ENCODE assay signal across 1 cellular context in genomic region chr11:2567026-2567671, GRCh38.
TF ChIP-seq lines count a peak whose summit lies in the region.

No MANE protein-coding gene starts in this region.

TF ChIP-seq in HepG2, 621 proteins besides CTCF, POLR2A, EP300 and RAD21 (continued from another document and continues in another):
- TF ChIP-seq, protein P1, sequence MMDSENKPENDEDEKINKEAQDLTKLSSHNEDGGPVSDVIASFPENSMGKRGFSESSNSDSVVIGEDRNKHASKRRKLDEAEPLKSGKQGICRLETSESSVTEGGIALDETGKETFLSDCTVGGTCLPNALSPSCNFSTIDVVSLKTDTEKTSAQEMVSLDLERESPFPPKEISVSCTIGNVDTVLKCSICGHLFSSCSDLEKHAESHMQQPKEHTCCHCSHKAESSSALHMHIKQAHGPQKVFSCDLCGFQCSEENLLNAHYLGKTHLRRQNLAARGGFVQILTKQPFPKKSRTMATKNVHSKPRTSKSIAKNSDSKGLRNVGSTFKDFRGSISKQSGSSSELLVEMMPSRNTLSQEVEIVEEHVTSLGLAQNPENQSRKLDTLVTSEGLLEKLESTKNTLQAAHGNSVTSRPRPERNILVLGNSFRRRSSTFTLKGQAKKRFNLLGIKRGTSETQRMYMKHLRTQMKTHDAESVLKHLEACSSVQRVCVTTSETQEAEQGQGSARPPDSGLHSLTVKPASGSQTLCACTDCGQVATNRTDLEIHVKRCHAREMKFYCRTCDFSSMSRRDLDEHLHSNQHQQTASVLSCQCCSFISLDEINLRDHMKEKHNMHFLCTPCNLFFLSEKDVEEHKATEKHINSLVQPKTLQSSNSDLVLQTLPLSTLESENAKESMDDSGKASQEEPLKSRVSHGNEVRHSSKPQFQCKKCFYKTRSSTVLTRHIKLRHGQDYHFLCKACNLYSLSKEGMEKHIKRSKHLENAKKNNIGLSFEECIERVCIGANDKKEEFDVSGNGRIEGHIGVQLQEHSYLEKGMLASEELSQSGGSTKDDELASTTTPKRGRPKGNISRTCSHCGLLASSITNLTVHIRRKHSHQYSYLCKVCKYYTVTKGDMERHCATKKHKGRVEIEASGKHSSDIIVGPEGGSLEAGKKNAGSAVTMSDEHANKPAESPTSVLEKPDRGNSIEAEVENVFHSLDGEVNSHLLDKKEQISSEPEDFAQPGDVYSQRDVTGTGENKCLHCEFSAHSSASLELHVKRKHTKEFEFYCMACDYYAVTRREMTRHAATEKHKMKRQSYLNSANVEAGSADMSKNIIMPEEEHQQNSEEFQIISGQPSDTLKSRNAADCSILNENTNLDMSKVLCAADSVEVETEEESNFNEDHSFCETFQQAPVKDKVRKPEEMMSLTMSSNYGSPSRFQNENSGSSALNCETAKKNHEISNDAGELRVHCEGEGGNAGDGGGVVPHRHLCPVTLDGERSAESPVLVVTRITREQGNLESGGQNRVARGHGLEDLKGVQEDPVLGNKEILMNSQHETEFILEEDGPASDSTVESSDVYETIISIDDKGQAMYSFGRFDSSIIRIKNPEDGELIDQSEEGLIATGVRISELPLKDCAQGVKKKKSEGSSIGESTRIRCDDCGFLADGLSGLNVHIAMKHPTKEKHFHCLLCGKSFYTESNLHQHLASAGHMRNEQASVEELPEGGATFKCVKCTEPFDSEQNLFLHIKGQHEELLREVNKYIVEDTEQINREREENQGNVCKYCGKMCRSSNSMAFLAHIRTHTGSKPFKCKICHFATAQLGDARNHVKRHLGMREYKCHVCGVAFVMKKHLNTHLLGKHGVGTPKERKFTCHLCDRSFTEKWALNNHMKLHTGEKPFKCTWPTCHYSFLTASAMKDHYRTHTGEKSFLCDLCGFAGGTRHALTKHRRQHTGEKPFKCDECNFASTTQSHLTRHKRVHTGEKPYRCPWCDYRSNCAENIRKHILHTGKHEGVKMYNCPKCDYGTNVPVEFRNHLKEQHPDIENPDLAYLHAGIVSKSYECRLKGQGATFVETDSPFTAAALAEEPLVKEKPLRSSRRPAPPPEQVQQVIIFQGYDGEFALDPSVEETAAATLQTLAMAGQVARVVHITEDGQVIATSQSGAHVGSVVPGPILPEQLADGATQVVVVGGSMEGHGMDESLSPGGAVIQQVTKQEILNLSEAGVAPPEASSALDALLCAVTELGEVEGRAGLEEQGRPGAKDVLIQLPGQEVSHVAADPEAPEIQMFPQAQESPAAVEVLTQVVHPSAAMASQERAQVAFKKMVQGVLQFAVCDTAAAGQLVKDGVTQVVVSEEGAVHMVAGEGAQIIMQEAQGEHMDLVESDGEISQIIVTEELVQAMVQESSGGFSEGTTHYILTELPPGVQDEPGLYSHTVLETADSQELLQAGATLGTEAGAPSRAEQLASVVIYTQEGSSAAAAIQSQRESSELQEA (CRISPR knock-in tag; IDR thresholded peaks at IDR 0.05; ENCODE audit: not compliant biosample characterization) = no peak
- TF ChIP-seq, protein P2, sequence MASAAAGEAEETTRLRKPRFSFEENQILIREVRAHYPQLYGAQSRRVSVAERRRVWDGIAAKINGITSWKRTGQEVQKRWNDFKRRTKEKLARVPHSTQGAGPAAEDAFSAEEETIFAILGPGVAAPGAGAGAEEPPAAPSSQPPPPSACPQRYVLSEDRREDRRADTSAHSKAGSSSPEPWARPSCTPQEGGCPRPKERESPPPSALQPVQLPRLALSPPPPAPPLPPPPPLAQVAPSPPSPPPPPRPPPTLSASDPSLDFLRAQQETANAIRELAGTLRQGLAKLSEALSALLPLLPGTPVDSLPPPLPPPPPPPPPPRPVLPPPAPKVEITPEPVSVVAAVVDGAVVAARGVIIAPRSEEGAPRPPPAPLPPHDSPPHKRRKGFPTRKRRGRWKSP (CRISPR knock-in tag; IDR thresholded peaks at IDR 0.05) = no peak
- TF ChIP-seq THAP9 (CRISPR knock-in tag; IDR thresholded peaks at IDR 0.05; ENCODE audit: borderline replicate concordance) (no peak), ZNF768 (CRISPR knock-in tag; IDR thresholded peaks at IDR 0.05) (peak; percentile 54; the same call in 1 of the 2 replicates), ZBTB34 (CRISPR knock-in tag; IDR thresholded peaks at IDR 0.05) (no peak), ZNF282 (IDR thresholded peaks at IDR 0.05; ENCODE audit: partially characterized antibody) (no peak), NFKBIZ (CRISPR knock-in tag; IDR thresholded peaks at IDR 0.05) (no peak), CHCHD3 (CRISPR knock-in tag; IDR thresholded peaks at IDR 0.05) (no peak), CCAR2 (optimal IDR thresholded peaks at IDR 0.05; ENCODE audit: low read depth, low read length) (no peak), ZSCAN20 (CRISPR knock-in tag; IDR thresholded peaks at IDR 0.05; ENCODE audit: borderline replicate concordance) (no peak), ZNF207 (IDR thresholded peaks at IDR 0.05; ENCODE audit: borderline replicate concordance) (no peak), YEATS4 (CRISPR knock-in tag; IDR thresholded peaks at IDR 0.05; ENCODE audit: borderline replicate concordance) (no peak), ZNF30 (CRISPR knock-in tag; IDR thresholded peaks at IDR 0.05) (no peak), SMARCC2 (IDR thresholded peaks at IDR 0.05) (no peak), MAFF (IDR thresholded peaks at IDR 0.05; ENCODE audit: low read depth, low read length) (no peak), POLR2AphosphoS5 (IDR thresholded peaks at IDR 0.05; ENCODE audit: low read depth, low read length) (no peak), LCORL (IDR thresholded peaks at IDR 0.05) (no peak), LCORL (CRISPR knock-in tag; IDR thresholded peaks at IDR 0.05) (peak; percentile 51; the same call in 1 of the 2 replicates), ZNF713 (CRISPR knock-in tag; IDR thresholded peaks at IDR 0.05) (no peak), NFIB (CRISPR knock-in tag; IDR thresholded peaks at IDR 0.05; ENCODE audit: borderline replicate concordance) (no peak), GATA4 (IDR thresholded peaks at IDR 0.05; ENCODE audit: borderline replicate concordance, low read depth) (no peak), GATAD2A (CRISPR knock-in tag; IDR thresholded peaks at IDR 0.05) (peak; percentile 70), ZNF569 (CRISPR knock-in tag; IDR thresholded peaks at IDR 0.05; ENCODE audit: borderline replicate concordance) (no peak), BCL3 (CRISPR knock-in tag; IDR thresholded peaks at IDR 0.05) (no peak), ZSCAN25 (CRISPR knock-in tag; IDR thresholded peaks at IDR 0.05) (no peak), ZNF558 (CRISPR knock-in tag; IDR thresholded peaks at IDR 0.05; ENCODE audit: borderline replicate concordance) (no peak), CCDC6 (CRISPR knock-in tag; IDR thresholded peaks at IDR 0.05) (no peak), ZMYM3 (CRISPR knock-in tag; IDR thresholded peaks at IDR 0.05) (peak; percentile 35; the same call in 1 of the 2 replicates), MED1 (CRISPR knock-in tag; IDR thresholded peaks at IDR 0.05) (peak; percentile 48; the same call in 1 of the 2 replicates), KLF16 (CRISPR knock-in tag; IDR thresholded peaks at IDR 0.05) (no peak), FOXA3 (CRISPR knock-in tag; IDR thresholded peaks at IDR 0.05) (peak; percentile 24; the same call in 1 of the 2 replicates), JDP2 (CRISPR knock-in tag; IDR thresholded peaks at IDR 0.05; ENCODE audit: borderline replicate concordance) (no peak), HOXA3 (CRISPR knock-in tag; IDR thresholded peaks at IDR 0.05) (peak; percentile 62; the same call in 1 of the 2 replicates), KMT2A (CRISPR knock-in tag; IDR thresholded peaks at IDR 0.05) (no peak), ZNF354B (CRISPR knock-in tag; IDR thresholded peaks at IDR 0.05) (no peak)
- TF ChIP-seq, protein P3, sequence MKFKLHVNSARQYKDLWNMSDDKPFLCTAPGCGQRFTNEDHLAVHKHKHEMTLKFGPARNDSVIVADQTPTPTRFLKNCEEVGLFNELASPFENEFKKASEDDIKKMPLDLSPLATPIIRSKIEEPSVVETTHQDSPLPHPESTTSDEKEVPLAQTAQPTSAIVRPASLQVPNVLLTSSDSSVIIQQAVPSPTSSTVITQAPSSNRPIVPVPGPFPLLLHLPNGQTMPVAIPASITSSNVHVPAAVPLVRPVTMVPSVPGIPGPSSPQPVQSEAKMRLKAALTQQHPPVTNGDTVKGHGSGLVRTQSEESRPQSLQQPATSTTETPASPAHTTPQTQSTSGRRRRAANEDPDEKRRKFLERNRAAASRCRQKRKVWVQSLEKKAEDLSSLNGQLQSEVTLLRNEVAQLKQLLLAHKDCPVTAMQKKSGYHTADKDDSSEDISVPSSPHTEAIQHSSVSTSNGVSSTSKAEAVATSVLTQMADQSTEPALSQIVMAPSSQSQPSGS (CRISPR knock-in tag; IDR thresholded peaks at IDR 0.05) = no peak
- TF ChIP-seq, protein P4, sequence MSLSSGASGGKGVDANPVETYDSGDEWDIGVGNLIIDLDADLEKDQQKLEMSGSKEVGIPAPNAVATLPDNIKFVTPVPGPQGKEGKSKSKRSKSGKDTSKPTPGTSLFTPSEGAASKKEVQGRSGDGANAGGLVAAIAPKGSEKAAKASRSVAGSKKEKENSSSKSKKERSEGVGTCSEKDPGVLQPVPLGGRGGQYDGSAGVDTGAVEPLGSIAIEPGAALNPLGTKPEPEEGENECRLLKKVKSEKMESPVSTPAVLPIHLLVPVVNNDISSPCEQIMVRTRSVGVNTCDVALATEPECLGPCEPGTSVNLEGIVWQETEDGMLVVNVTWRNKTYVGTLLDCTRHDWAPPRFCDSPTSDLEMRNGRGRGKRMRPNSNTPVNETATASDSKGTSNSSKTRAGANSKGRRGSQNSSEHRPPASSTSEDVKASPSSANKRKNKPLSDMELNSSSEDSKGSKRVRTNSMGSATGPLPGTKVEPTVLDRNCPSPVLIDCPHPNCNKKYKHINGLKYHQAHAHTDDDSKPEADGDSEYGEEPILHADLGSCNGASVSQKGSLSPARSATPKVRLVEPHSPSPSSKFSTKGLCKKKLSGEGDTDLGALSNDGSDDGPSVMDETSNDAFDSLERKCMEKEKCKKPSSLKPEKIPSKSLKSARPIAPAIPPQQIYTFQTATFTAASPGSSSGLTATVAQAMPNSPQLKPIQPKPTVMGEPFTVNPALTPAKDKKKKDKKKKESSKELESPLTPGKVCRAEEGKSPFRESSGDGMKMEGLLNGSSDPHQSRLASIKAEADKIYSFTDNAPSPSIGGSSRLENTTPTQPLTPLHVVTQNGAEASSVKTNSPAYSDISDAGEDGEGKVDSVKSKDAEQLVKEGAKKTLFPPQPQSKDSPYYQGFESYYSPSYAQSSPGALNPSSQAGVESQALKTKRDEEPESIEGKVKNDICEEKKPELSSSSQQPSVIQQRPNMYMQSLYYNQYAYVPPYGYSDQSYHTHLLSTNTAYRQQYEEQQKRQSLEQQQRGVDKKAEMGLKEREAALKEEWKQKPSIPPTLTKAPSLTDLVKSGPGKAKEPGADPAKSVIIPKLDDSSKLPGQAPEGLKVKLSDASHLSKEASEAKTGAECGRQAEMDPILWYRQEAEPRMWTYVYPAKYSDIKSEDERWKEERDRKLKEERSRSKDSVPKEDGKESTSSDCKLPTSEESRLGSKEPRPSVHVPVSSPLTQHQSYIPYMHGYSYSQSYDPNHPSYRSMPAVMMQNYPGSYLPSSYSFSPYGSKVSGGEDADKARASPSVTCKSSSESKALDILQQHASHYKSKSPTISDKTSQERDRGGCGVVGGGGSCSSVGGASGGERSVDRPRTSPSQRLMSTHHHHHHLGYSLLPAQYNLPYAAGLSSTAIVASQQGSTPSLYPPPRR (CRISPR knock-in tag; IDR thresholded peaks at IDR 0.05; ENCODE audit: borderline replicate concordance) = no peak; the same call in 1 of the 2 replicates
